In genomic region chr11:45982656-45983470, GRCh38 we compare ENCODE assay signal across 1 cellular context.
TF ChIP-seq lines count a peak whose summit lies in the region.

No MANE protein-coding gene starts in this region.

TF ChIP-seq in K562, 482 proteins besides CTCF, POLR2A, EP300 and RAD21 (continued from another document and continues in another):
- TF ChIP-seq STAT6 (CRISPR knock-in tag; IDR thresholded peaks at IDR 0.05) (no peak), ZBTB11 (CRISPR knock-in tag; IDR thresholded peaks at IDR 0.05) (no peak), CREM (IDR thresholded peaks at IDR 0.05; ENCODE audit: low read depth) (peak; percentile 77), POLR3A (IDR thresholded peaks at IDR 0.05; ENCODE audit: borderline replicate concordance, extremely low read depth, insufficient read depth, insufficient read length) (no peak), ZSCAN32 (CRISPR knock-in tag; IDR thresholded peaks at IDR 0.05) (no peak), ARHGAP35 (IDR thresholded peaks at IDR 0.05; ENCODE audit: partially characterized antibody) (no peak), ZNF140 (CRISPR knock-in tag; IDR thresholded peaks at IDR 0.05) (no peak), ZNF639 (CRISPR knock-in tag; conservative IDR thresholded peaks at IDR 0.05 in 1 of 2, IDR thresholded peaks at IDR 0.05 in 1 of 2) (no peak), NR3C1 (CRISPR knock-in tag; IDR thresholded peaks at IDR 0.05) (no peak), MAZ (CRISPR knock-in tag; conservative IDR thresholded peaks at IDR 0.05 in 1 of 2, IDR thresholded peaks at IDR 0.05 in 1 of 2) (peak; percentile 24 to 81; a peak in 2 of 4 replicates), ZNF717 (CRISPR knock-in tag; IDR thresholded peaks at IDR 0.05) (no peak), RBM39 (optimal IDR thresholded peaks at IDR 0.05; ENCODE audit: low read depth, low read length) (no peak), GTF2F1 (IDR thresholded peaks at IDR 0.05; ENCODE audit: low read depth, low read length) (no peak), HNRNPK (IDR thresholded peaks at IDR 0.05; ENCODE audit: low read depth, low read length, poor library complexity, severe bottlenecking) (no peak), PHB (CRISPR knock-in tag; IDR thresholded peaks at IDR 0.05) (no peak), NR0B1 (IDR thresholded peaks at IDR 0.05; ENCODE audit: partially characterized antibody) (no peak), ASH1L (IDR thresholded peaks at IDR 0.05; ENCODE audit: borderline replicate concordance, low read depth, partially characterized antibody) (no peak), HLTF (IDR thresholded peaks at IDR 0.05) (no peak), STAG1 (CRISPR knock-in tag; IDR thresholded peaks at IDR 0.05; ENCODE audit: borderline replicate concordance) (no peak), AFF1 (IDR thresholded peaks at IDR 0.05; ENCODE audit: low read depth in 1 of 2, partially characterized antibody in 2 of 2) (peak; percentile 51 to 65), YBX1 (IDR thresholded peaks at IDR 0.05) (no peak), ARID2 (IDR thresholded peaks at IDR 0.05) (no peak), OTX1 (CRISPR knock-in tag; IDR thresholded peaks at IDR 0.05) (no peak), GTF2B (IDR thresholded peaks at IDR 0.05; ENCODE audit: extremely low read depth, insufficient read length) (no peak)
- TF ChIP-seq, protein P1, sequence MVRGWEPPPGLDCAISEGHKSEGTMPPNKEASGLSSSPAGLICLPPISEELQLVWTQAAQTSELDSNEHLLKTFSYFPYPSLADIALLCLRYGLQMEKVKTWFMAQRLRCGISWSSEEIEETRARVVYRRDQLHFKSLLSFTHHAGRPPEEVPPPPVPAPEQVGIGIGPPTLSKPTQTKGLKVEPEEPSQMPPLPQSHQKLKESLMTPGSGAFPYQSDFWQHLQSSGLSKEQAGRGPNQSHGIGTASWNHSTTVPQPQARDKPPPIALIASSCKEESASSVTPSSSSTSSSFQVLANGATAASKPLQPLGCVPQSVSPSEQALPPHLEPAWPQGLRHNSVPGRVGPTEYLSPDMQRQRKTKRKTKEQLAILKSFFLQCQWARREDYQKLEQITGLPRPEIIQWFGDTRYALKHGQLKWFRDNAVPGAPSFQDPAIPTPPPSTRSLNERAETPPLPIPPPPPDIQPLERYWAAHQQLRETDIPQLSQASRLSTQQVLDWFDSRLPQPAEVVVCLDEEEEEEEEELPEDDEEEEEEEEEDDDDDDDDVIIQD (CRISPR knock-in tag; IDR thresholded peaks at IDR 0.05) = no peak
- TF ChIP-seq, protein P2, sequence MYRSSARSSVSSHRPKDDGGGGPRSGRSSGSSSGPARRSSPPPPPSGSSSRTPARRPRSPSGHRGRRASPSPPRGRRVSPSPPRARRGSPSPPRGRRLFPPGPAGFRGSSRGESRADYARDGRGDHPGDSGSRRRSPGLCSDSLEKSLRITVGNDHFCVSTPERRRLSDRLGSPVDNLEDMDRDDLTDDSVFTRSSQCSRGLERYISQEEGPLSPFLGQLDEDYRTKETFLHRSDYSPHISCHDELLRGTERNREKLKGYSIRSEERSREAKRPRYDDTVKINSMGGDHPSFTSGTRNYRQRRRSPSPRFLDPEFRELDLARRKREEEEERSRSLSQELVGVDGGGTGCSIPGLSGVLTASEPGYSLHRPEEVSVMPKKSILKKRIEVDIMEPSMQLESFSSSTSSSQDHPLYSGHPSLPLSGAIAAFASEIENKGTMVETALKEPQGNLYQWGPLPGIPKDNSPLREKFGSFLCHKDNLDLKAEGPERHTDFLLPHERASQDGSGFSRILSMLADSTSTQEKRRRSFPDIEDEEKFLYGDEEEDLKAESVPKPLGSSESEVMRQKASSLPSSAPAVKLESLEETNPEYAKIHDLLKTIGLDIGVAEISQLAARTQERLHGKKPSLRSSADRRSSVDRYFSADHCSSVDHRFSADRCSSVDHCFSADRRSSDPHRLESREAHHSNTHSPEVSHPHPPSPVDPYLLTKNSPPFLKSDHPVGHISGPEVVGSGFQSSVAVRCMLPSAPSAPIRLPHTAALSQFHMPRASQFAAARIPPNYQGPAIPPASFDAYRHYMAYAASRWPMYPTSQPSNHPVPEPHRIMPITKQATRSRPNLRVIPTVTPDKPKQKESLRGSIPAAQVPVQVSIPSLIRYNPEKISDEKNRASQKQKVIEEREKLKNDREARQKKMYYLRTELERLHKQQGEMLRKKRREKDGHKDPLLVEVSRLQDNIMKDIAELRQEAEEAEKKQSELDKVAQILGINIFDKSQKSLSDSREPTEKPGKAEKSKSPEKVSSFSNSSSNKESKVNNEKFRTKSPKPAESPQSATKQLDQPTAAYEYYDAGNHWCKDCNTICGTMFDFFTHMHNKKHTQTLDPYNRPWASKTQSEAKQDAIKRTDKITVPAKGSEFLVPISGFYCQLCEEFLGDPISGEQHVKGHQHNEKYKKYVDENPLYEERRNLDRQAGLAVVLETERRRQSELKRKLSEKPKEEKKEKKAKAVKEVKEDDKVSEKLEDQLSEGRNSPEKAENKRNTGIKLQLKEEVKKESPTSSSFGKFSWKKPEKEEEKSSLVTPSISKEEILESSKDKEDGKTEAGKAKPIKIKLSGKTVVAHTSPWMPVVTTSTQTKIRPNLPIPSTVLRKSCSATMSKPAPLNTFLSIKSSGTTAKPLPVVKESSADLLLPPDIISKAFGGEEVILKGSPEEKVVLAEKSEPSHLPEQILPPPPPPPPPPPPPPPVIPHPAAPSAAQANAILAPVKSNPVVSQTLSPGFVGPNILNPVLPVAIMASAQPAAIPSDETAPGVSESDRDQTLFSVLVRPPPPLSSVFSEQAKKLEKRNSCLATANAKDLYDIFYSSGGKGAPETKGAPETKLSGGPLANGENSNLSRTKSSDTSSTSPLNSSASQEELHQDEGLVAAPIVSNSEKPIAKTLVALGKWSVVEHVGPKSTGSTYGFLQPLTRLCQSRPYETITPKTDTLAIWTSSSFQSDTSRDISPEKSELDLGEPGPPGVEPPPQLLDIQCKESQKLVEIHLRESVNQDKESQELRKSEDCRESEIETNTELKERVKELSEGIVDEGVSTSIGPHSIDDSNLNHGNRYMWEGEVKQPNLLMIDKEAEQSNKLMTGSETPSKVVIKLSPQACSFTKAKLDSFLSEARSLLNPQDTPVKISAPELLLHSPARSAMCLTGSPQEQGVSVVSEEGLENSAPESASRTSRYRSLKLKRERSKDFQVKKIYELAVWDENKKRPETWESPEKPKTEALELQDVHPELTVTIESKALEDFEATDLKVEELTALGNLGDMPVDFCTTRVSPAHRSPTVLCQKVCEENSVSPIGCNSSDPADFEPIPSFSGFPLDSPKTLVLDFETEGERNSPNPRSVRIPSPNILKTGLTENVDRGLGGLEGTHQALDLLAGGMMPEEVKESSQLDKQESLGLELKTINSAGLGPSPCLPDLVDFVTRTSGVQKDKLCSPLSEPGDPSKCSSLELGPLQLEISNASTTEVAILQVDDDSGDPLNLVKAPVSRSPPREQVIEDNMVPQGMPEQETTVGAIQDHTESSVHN (IDR thresholded peaks at IDR 0.05; ENCODE audit: borderline replicate concordance in 1 of 2, low read depth in 1 of 2) = no peak; a peak in 1 of 4 replicates
- TF ChIP-seq, protein P3, sequence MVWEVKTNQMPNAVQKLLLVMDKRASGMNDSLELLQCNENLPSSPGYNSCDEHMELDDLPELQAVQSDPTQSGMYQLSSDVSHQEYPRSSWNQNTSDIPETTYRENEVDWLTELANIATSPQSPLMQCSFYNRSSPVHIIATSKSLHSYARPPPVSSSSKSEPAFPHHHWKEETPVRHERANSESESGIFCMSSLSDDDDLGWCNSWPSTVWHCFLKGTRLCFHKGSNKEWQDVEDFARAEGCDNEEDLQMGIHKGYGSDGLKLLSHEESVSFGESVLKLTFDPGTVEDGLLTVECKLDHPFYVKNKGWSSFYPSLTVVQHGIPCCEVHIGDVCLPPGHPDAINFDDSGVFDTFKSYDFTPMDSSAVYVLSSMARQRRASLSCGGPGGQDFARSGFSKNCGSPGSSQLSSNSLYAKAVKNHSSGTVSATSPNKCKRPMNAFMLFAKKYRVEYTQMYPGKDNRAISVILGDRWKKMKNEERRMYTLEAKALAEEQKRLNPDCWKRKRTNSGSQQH (CRISPR knock-in tag; IDR thresholded peaks at IDR 0.05) = 0 out of 2 replicates have a peak, but pooled peaks have one; percentile 11
